Comparison of ENCODE assay signal across 11 cellular contexts in the genomic region with DNA sequence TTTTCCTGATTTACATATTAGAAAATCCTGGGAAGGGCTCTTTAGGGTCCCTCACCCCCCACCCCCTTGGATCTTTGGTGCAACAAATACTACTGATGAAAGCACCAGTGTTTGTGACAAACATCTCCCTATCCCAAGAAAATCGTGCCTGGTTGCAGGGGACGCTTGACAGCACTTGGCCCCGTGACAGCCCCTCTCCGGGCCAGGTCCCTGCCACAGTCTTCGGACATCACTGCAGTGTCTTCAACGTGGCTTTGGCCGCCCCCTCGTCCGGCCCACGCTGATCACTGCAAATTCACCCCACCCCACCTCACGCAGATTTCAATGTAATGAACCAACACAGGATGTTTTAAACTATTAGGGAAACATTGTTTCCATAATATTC. TPM values are rescaled to one million over a fixed set of nuclear protein-coding genes. Genes with fewer than 3 reads are reported as not detected.
DNase-seq lines count a peak whose midpoint lies in the region; ATAC-seq and TF ChIP-seq lines count a peak whose summit lies in the region.
"Had no signal": no experiment of that assay in that cellular context is flagged by ENCODE, and none has a peak within 500 bp of the region (broad histone marks: within the 10 kb centered on the region; RNA-seq: fewer than 3 reads in every experiment).

No MANE protein-coding gene starts in this region.

- H3K27me3 ChIP-seq in right atrium auricular region, result no peaks in the 10 kb centered on the region

- H3K27me3 Mint-ChIP-seq in activated CD4-positive, alpha-beta T cell treated with anti-CD3 and anti-CD28 coated beads, Interleukin-2, amount 10 ng/mL, durations not matched to agents 7 days and 5 days, result no peaks in the 10 kb centered on the region
- H3K27me3 Mint-ChIP-seq in activated T-helper 2 cell treated with anti-CD3 and anti-CD28 coated beads, Interferon-gamma antibody, Interleukin-2, Interleukin-4, amounts not matched to agents 10 μg/mL and 5 μg/mL and 100 μg/mL, durations not matched to agents 14 hours and 24 hours and 36 hours (ENCODE audit: low read depth), result no peaks in the 10 kb centered on the region
- no peaks in the 10 kb centered on the region for H3K27me3 Mint-ChIP-seq in stimulated activated memory B cell treated with anti-CD40 and anti-IgM and Interleukin-4, amounts not matched to agents 10 μg/mL and 1 μg/mL and 100 μg/mL, for 72 hours

- H3K4me1 Mint-ChIP-seq in activated CD4-positive, alpha-beta T cell treated with anti-CD3 and anti-CD28 coated beads, Interleukin-2, amount 10 ng/mL, durations not matched to agents 7 days and 5 days, result peaks cover 66% of the 10 kb centered on the region
- peaks cover 48% of the 10 kb centered on the region for H3K4me1 Mint-ChIP-seq in activated T-helper 2 cell treated with anti-CD3 and anti-CD28 coated beads, Interferon-gamma antibody, Interleukin-2, Interleukin-4, amounts not matched to agents 10 μg/mL and 5 μg/mL and 100 μg/mL, durations not matched to agents 14 hours and 24 hours and 36 hours (ENCODE audit: low read depth)
- H3K4me1 Mint-ChIP-seq in stimulated activated memory B cell treated with anti-CD40 and anti-IgM and Interleukin-4, amounts not matched to agents 10 μg/mL and 1 μg/mL and 100 μg/mL, for 72 hours, result peaks cover 79% of the 10 kb centered on the region

- peak overlapping the region; percentile 98 for H3K4me3 Mint-ChIP-seq in activated CD4-positive, alpha-beta T cell treated with anti-CD3 and anti-CD28 coated beads, Interleukin-2, amount 10 ng/mL, durations not matched to agents 7 days and 5 days
- no peak overlapping the region for H3K4me3 Mint-ChIP-seq in activated T-helper 2 cell treated with anti-CD3 and anti-CD28 coated beads, Interferon-gamma antibody, Interleukin-2, Interleukin-4, amounts not matched to agents 10 μg/mL and 5 μg/mL and 100 μg/mL, durations not matched to agents 14 hours and 24 hours and 36 hours (ENCODE audit: low read depth)
- H3K4me3 Mint-ChIP-seq in stimulated activated memory B cell treated with anti-CD40 and anti-IgM and Interleukin-4, amounts not matched to agents 10 μg/mL and 1 μg/mL and 100 μg/mL, for 72 hours, result no peak overlapping the region

- H3K27ac ChIP-seq in right atrium auricular region, result peak overlapping the region; percentile 37 to 99

- CTCF ChIA-PET in activated CD4-positive, alpha-beta T cell treated with anti-CD3 and anti-CD28 coated beads, Interleukin-2, amount 10 ng/mL, durations not matched to agents 7 days and 5 days (lab: Charles Lee), result no interaction called here

- DNase-seq in activated CD4-positive, alpha-beta T cell treated with anti-CD3 and anti-CD28 coated beads, Interleukin-2, amount 10 ng/mL, durations not matched to agents 7 days and 5 days, result no peak
- no peak for DNase-seq in activated CD4-positive, alpha-beta T cell treated with anti-CD3 and anti-CD28 coated beads for 48 hours
- no peak for DNase-seq in activated T-helper 2 cell treated with anti-CD3 and anti-CD28 coated beads, Interferon-gamma antibody, Interleukin-2, Interleukin-4, amounts not matched to agents 10 μg/mL and 5 μg/mL and 100 μg/mL, durations not matched to agents 14 hours and 24 hours and 36 hours (ENCODE audit: low spot score)
- no peak for DNase-seq in right atrium auricular region (ENCODE audit: low spot score)
- DNase-seq in middle frontal gyrus (ENCODE audit: extremely low spot score, low spot score), result no peak
- no peak for DNase-seq in dermis blood vessel endothelial cell
- DNase-seq: AML-193; mesendoderm; stimulated activated CD4-positive, alpha-beta T cell treated with anti-CD3 and anti-CD28 coated beads, Interleukin-4, amount 100 ng/mL, for 24 hours had no signal

- intact Hi-C loops in activated T-helper 2 cell treated with anti-CD3 and anti-CD28 coated beads, Interferon-gamma antibody, Interleukin-2, Interleukin-4, amounts not matched to agents 10 μg/mL and 5 μg/mL and 100 μg/mL, durations not matched to agents 14 hours and 24 hours and 36 hours (cut with micrococcal nuclease), result loop anchor here (10.0 kb wide), 1 partner anchor 269 kb away; the partner anchor contains the start of gene ZNF831

- peak overlapping the region; percentile 60 for H3K27ac Mint-ChIP-seq in activated CD4-positive, alpha-beta T cell treated with anti-CD3 and anti-CD28 coated beads, Interleukin-2, amount 10 ng/mL, durations not matched to agents 7 days and 5 days
- H3K27ac Mint-ChIP-seq in activated T-helper 2 cell treated with anti-CD3 and anti-CD28 coated beads, Interferon-gamma antibody, Interleukin-2, Interleukin-4, amounts not matched to agents 10 μg/mL and 5 μg/mL and 100 μg/mL, durations not matched to agents 14 hours and 24 hours and 36 hours, result peak overlapping the region; percentile 21
- H3K27ac Mint-ChIP-seq in stimulated activated memory B cell treated with anti-CD40 and anti-IgM and Interleukin-4, amounts not matched to agents 10 μg/mL and 1 μg/mL and 100 μg/mL, for 72 hours, result peak overlapping the region; percentile 38

- no peak for ATAC-seq in stimulated activated memory B cell treated with anti-CD40 and anti-IgM and Interleukin-4, amounts not matched to agents 10 μg/mL and 1 μg/mL and 100 μg/mL, for 72 hours
- no peak for ATAC-seq in GM19452 (IDR thresholded peaks at IDR 0.05; ENCODE audit: unreplicated experiment)

- POLR2A ChIA-PET in activated CD4-positive, alpha-beta T cell treated with anti-CD3 and anti-CD28 coated beads, Interleukin-2, amount 10 ng/mL, durations not matched to agents 7 days and 5 days (lab: Charles Lee), result no interaction called here

- H3K9me3 Mint-ChIP-seq in activated CD4-positive, alpha-beta T cell treated with anti-CD3 and anti-CD28 coated beads, Interleukin-2, amount 10 ng/mL, durations not matched to agents 7 days and 5 days, result no peaks in the 10 kb centered on the region
- no peaks in the 10 kb centered on the region for H3K9me3 Mint-ChIP-seq in activated T-helper 2 cell treated with anti-CD3 and anti-CD28 coated beads, Interferon-gamma antibody, Interleukin-2, Interleukin-4, amounts not matched to agents 10 μg/mL and 5 μg/mL and 100 μg/mL, durations not matched to agents 14 hours and 24 hours and 36 hours
- no peaks in the 10 kb centered on the region for H3K9me3 Mint-ChIP-seq in stimulated activated memory B cell treated with anti-CD40 and anti-IgM and Interleukin-4, amounts not matched to agents 10 μg/mL and 1 μg/mL and 100 μg/mL, for 72 hours

- no peak for TF ChIP-seq CTCF in right atrium auricular region (IDR thresholded peaks at IDR 0.05)

- H3K4me3 ChIP-seq in right atrium auricular region, result peak overlapping the region in 1 of 2 donors; percentile 8

- peaks cover 0 to 79% of the 10 kb centered on the region in 2 donors for H3K4me1 ChIP-seq in right atrium auricular region

- no peaks in the 10 kb centered on the region for H3K36me3 ChIP-seq in right atrium auricular region

- H3K36me3 Mint-ChIP-seq in activated CD4-positive, alpha-beta T cell treated with anti-CD3 and anti-CD28 coated beads, Interleukin-2, amount 10 ng/mL, durations not matched to agents 7 days and 5 days (ENCODE audit: low read depth), result peaks cover 61% of the 10 kb centered on the region
- peaks cover 77% of the 10 kb centered on the region for H3K36me3 Mint-ChIP-seq in activated T-helper 2 cell treated with anti-CD3 and anti-CD28 coated beads, Interferon-gamma antibody, Interleukin-2, Interleukin-4, amounts not matched to agents 10 μg/mL and 5 μg/mL and 100 μg/mL, durations not matched to agents 14 hours and 24 hours and 36 hours (ENCODE audit: low read depth)
- H3K36me3 Mint-ChIP-seq in stimulated activated memory B cell treated with anti-CD40 and anti-IgM and Interleukin-4, amounts not matched to agents 10 μg/mL and 1 μg/mL and 100 μg/mL, for 72 hours, result peaks cover 54% of the 10 kb centered on the region

- H3K9me3 ChIP-seq in right atrium auricular region, result no peaks in the 10 kb centered on the region

RNA-seq across cellular contexts. Expression of gene GNAS, which starts 43.3 kb away (rescaled TPM):
- total RNA-seq in activated CD4-positive, alpha-beta T cell treated with anti-CD3 and anti-CD28 coated beads, Interleukin-2, amount 10 ng/mL, durations not matched to agents 7 days and 5 days, result 1,000 to 10,000 TPM; 1,022 to 1,326 TPM
- 598 and 599 TPM in 2 replicates for total RNA-seq in activated T-helper 2 cell treated with anti-CD3 and anti-CD28 coated beads, Interferon-gamma antibody, Interleukin-2, Interleukin-4, amounts not matched to agents 10 μg/mL and 5 μg/mL and 100 μg/mL, durations not matched to agents 14 hours and 24 hours and 36 hours
- total RNA-seq in right atrium auricular region (1,000 to 10,000 TPM; 1,032 to 1,202 TPM), dermis blood vessel endothelial cell (365 and 726 TPM in 2 replicates)

RNA-seq across cellular contexts. Expression of gene GNAS-AS1, which starts 45.1 kb away (rescaled TPM):
- total RNA-seq in activated CD4-positive, alpha-beta T cell treated with anti-CD3 and anti-CD28 coated beads, Interleukin-2, amount 10 ng/mL, durations not matched to agents 7 days and 5 days, result 1 to 10 TPM in 1 of 2 experiments, under 1 TPM in 1; 0.96 to 1.5 TPM
- total RNA-seq in activated T-helper 2 cell treated with anti-CD3 and anti-CD28 coated beads, Interferon-gamma antibody, Interleukin-2, Interleukin-4, amounts not matched to agents 10 μg/mL and 5 μg/mL and 100 μg/mL, durations not matched to agents 14 hours and 24 hours and 36 hours, result 1.7 and 1.9 TPM in 2 replicates
- total RNA-seq in right atrium auricular region (not detected), dermis blood vessel endothelial cell (not detected in 2 replicates)
